Comparison of ENCODE assay signal across 1 cellular context in the genomic region with DNA sequence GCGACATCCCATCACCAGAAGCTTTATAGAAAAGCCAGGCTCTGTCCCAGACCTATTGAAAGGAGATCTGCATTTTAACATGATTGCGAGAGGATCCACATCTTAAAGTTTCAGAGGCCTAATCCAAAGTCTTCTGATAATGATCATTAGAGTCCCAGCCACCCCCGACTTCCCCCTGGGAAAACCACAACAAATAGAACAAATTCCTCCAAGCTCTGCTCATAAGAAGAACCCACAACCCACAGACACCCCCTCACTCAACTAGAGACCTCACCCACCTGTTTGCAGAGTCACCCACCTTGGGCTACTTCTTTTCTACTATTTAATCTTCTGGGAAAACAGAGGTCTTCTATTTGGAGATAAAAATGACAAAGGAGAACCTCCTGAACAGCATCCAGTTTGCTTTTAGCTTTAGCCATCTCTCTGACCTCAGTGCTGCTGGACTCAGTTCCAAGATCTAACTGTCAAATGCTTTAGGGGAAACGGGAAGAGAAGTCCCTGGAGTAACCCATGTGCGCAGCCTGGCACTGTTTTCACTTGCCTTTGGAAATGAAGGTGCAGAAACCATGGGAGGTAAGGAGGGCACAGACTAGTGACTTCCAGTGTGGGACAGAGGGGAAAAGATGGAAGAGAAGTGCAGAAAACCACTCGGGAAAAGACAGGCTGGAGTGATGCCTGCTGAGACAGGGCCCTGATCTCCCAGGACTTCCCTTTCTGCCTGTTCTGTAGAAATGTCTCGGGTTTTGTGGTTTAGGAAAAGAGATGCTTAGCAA.
TF ChIP-seq lines count a peak whose summit lies in the region.

No MANE protein-coding gene starts in this region.

TF ChIP-seq in HCT116, 20 proteins besides CTCF, POLR2A, EP300 and RAD21 (continued from another document):
- TF ChIP-seq, protein P1, sequence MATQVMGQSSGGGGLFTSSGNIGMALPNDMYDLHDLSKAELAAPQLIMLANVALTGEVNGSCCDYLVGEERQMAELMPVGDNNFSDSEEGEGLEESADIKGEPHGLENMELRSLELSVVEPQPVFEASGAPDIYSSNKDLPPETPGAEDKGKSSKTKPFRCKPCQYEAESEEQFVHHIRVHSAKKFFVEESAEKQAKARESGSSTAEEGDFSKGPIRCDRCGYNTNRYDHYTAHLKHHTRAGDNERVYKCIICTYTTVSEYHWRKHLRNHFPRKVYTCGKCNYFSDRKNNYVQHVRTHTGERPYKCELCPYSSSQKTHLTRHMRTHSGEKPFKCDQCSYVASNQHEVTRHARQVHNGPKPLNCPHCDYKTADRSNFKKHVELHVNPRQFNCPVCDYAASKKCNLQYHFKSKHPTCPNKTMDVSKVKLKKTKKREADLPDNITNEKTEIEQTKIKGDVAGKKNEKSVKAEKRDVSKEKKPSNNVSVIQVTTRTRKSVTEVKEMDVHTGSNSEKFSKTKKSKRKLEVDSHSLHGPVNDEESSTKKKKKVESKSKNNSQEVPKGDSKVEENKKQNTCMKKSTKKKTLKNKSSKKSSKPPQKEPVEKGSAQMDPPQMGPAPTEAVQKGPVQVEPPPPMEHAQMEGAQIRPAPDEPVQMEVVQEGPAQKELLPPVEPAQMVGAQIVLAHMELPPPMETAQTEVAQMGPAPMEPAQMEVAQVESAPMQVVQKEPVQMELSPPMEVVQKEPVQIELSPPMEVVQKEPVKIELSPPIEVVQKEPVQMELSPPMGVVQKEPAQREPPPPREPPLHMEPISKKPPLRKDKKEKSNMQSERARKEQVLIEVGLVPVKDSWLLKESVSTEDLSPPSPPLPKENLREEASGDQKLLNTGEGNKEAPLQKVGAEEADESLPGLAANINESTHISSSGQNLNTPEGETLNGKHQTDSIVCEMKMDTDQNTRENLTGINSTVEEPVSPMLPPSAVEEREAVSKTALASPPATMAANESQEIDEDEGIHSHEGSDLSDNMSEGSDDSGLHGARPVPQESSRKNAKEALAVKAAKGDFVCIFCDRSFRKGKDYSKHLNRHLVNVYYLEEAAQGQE (IDR thresholded peaks at IDR 0.05; ENCODE audit: low read depth), result no peak
- TF ChIP-seq SIN3A (IDR thresholded peaks at IDR 0.05; ENCODE audit: low read depth), result no peak
